ENCODE assay signal across 1 cellular context in the genomic region with DNA sequence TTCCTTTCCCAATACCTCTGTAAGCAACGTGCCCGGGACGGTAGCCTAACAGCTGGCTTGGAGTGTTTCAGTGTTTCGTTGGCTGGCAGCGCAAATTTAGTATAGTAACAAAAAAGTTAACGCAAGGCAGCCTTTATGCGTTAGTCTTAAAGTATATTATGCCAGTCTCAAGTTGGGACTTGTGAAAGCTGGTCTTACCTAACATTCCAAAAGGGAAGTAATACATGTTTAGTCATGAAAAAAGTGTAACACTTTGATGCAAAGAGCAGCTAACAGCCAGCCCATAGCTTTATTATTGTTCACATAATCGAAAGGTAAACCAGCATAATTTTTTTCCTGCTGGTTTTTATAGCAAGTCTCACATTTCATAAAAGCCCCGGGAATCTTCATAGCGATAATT.
TF ChIP-seq lines count a peak whose summit lies in the region.

No MANE protein-coding gene starts in this region.

TF ChIP-seq in GM23338, 12 proteins besides CTCF, POLR2A, EP300 and RAD21 (continued from another document):
- TF ChIP-seq, protein P1, sequence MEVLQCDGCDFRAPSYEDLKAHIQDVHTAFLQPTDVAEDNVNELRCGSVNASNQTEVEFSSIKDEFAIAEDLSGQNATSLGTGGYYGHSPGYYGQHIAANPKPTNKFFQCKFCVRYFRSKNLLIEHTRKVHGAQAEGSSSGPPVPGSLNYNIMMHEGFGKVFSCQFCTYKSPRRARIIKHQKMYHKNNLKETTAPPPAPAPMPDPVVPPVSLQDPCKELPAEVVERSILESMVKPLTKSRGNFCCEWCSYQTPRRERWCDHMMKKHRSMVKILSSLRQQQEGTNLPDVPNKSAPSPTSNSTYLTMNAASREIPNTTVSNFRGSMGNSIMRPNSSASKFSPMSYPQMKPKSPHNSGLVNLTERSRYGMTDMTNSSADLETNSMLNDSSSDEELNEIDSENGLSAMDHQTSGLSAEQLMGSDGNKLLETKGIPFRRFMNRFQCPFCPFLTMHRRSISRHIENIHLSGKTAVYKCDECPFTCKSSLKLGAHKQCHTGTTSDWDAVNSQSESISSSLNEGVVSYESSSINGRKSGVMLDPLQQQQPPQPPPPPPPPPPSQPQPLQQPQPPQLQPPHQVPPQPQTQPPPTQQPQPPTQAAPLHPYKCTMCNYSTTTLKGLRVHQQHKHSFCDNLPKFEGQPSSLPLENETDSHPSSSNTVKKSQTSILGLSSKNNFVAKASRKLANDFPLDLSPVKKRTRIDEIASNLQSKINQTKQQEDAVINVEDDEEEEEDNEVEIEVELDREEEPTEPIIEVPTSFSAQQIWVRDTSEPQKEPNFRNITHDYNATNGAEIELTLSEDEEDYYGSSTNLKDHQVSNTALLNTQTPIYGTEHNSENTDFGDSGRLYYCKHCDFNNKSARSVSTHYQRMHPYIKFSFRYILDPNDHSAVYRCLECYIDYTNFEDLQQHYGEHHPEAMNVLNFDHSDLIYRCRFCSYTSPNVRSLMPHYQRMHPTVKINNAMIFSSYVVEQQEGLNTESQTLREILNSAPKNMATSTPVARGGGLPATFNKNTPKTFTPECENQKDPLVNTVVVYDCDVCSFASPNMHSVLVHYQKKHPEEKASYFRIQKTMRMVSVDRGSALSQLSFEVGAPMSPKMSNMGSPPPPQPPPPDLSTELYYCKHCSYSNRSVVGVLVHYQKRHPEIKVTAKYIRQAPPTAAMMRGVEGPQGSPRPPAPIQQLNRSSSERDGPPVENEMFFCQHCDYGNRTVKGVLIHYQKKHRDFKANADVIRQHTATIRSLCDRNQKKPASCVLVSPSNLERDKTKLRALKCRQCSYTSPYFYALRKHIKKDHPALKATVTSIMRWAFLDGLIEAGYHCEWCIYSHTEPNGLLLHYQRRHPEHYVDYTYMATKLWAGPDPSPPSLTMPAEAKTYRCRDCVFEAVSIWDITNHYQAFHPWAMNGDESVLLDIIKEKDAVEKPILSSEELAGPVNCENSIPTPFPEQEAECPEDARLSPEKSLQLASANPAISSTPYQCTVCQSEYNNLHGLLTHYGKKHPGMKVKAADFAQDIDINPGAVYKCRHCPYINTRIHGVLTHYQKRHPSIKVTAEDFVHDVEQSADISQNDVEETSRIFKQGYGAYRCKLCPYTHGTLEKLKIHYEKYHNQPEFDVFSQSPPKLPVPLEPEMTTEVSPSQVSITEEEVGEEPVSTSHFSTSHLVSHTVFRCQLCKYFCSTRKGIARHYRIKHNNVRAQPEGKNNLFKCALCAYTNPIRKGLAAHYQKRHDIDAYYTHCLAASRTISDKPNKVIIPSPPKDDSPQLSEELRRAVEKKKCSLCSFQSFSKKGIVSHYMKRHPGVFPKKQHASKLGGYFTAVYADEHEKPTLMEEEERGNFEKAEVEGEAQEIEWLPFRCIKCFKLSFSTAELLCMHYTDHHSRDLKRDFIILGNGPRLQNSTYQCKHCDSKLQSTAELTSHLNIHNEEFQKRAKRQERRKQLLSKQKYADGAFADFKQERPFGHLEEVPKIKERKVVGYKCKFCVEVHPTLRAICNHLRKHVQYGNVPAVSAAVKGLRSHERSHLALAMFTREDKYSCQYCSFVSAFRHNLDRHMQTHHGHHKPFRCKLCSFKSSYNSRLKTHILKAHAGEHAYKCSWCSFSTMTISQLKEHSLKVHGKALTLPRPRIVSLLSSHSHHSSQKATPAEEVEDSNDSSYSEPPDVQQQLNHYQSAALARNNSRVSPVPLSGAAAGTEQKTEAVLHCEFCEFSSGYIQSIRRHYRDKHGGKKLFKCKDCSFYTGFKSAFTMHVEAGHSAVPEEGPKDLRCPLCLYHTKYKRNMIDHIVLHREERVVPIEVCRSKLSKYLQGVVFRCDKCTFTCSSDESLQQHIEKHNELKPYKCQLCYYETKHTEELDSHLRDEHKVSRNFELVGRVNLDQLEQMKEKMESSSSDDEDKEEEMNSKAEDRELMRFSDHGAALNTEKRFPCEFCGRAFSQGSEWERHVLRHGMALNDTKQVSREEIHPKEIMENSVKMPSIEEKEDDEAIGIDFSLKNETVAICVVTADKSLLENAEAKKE (CRISPR knock-in tag; IDR thresholded peaks at IDR 0.05) = no peak
- TF ChIP-seq STAT1 (IDR thresholded peaks at IDR 0.05; ENCODE audit: unreplicated experiment) (no peak), CREB1 (CRISPR knock-in tag; IDR thresholded peaks at IDR 0.05; ENCODE audit: low read depth) (no peak)
